8 cellular contexts compared by ENCODE assay signal in genomic region chr22:31750365-31751284, GRCh38. TPM values are rescaled to one million over a fixed set of nuclear protein-coding genes. Genes with fewer than 3 reads are reported as not detected.
DNase-seq lines count a peak whose midpoint lies in the region; ATAC-seq, FAIRE-seq and TF ChIP-seq lines count a peak whose summit lies in the region.

No MANE protein-coding gene starts in this region.

- intact Hi-C loops in GM12878 (cut with micrococcal nuclease; ENCODE audit: unreplicated experiment), result loop anchor here (5.0 to 10.0 kb wide), 2 partner anchors 86 to 403 kb away; partner anchors contain the start of genes PATZ1 and PISD

- H3K4me3 Mint-ChIP-seq in activated naive CD4-positive, alpha-beta T cell treated with anti-CD3 and anti-CD28 coated beads, Interleukin-2, amount 50 U/mL, for 24 hours, result peak overlapping the region; percentile 96

- H3K9me3 ChIP-seq in GM12878 (replicated peaks; ENCODE audit: control insufficient read depth, insufficient read depth, low read length) (no peaks in the 10 kb centered on the region), upper lobe of left lung (no peaks in the 10 kb centered on the region)

- peaks cover 54% of the 10 kb centered on the region for H3K79me2 ChIP-seq in GM12878 (ENCODE audit: control insufficient read depth, insufficient read depth, low read length)
- H3K79me2 ChIP-seq in mesendoderm (ENCODE audit: control insufficient read depth, insufficient read depth, low read length), result peaks cover 20% of the 10 kb centered on the region

- H3K4me1 ChIP-seq in GM12878 (ENCODE audit: control insufficient read depth, insufficient read depth, low read length) (peaks cover 20% of the 10 kb centered on the region), mesendoderm (ENCODE audit: control insufficient read depth, low read depth, low read length) (peaks cover 8% of the 10 kb centered on the region), upper lobe of left lung (peaks cover 37 to 61% (median 49%) of the 10 kb centered on the region in 4 donors)

- no peak for TF ChIP-seq RAD21 in GM12878 (IDR thresholded peaks at IDR 0.05; ENCODE audit: insufficient read depth, low read depth, low read length)

- H3K79me1 ChIP-seq in mesendoderm (ENCODE audit: low read length), result peaks cover 12% of the 10 kb centered on the region

- H3K4ac ChIP-seq in mesendoderm (ENCODE audit: low read depth, low read length), result no peak overlapping the region

- H3K56ac ChIP-seq in mesendoderm (ENCODE audit: low read length), result peak overlapping the region; percentile 66

- H2AK5ac ChIP-seq in mesendoderm (ENCODE audit: low read length), result no peak overlapping the region

- H3K4me2 ChIP-seq in GM12878 (ENCODE audit: control insufficient read depth, insufficient read depth) (peak overlapping the region; percentile 85), mesendoderm (ENCODE audit: low read length) (no peak overlapping the region)

- ATAC-seq in GM12878 (no peak), upper lobe of left lung (ENCODE audit: low FRiP score in 2 of 2) (no peak)

- SMC1A ChIA-PET in GM12878 (lab: Charles Lee; ENCODE audit: uncharacterized antibody, unreplicated experiment), result interaction anchor here (1.0 to 1.7 kb wide), 2 partner anchors 89 to 200 kb away, joined by 3 to 6 read pairs; partner anchors contain the start of gene PISD

- 61% methylated on average over 16 of the region's 16 CpGs for WGBS in GM12878 (ENCODE audit: insufficient coverage, insufficient replicate concordance, low lambda C conversion rate, missing lambda C conversion rate)
- WGBS in mesendoderm (ENCODE audit: extremely low coverage, insufficient coverage, low lambda C conversion rate), result no CpG with 5 or more reads among the region's 16 CpGs
- 62 to 64% methylated on average over 16 of the region's 16 CpGs for WGBS in upper lobe of left lung, 2 donors

- no peak overlapping the region for H3K18ac ChIP-seq in mesendoderm (ENCODE audit: low read length)

- H3K27ac ChIP-seq in GM12878 (ENCODE audit: control insufficient read depth, insufficient read depth) (peak overlapping the region; percentile 94), mesendoderm (ENCODE audit: low read depth, low read length) (no peak overlapping the region), upper lobe of left lung (peak overlapping the region; percentile 83 to 96 (median 92))

- no peak overlapping the region for H4K8ac ChIP-seq in mesendoderm (ENCODE audit: low read depth, low read length)

- H2BK5ac ChIP-seq in mesendoderm (ENCODE audit: low read length), result no peak overlapping the region

- RAD21 ChIA-PET in GM12878 (lab: Charles Lee; ENCODE audit: unreplicated experiment), result no interaction called here

- TF ChIP-seq CTCF in GM12878 (IDR thresholded peaks at IDR 0.05 in 2 of 3, conservative IDR thresholded peaks at IDR 0.05 in 1 of 3; ENCODE audit: control insufficient read depth in 2 of 3, extremely low read depth in 1 of 3, insufficient read depth in 1 of 3, low read depth in 3 of 3, low read length in 3 of 3) (no peak), upper lobe of left lung (IDR thresholded peaks at IDR 0.05) (no peak)

- POLR2A ChIA-PET in GM12878 (lab: Charles Lee), result interaction anchor here (0.7 to 1.7 kb wide), 2 partner anchors 12 to 74 kb away, joined by 5 to 7 read pairs; no protein-coding TSS in a partner anchor

- peak overlapping the region; percentile 93 for H3K9ac ChIP-seq in GM12878 (ENCODE audit: control insufficient read depth, insufficient read depth, low read length)
- peak overlapping the region; percentile 58 for H3K9ac ChIP-seq in mesendoderm (ENCODE audit: low read length)

- H3K27ac Mint-ChIP-seq in activated naive CD4-positive, alpha-beta T cell treated with anti-CD3 and anti-CD28 coated beads, Interleukin-2, amount 50 U/mL, for 24 hours, result peak overlapping the region; percentile 100

- H3K4me3 ChIP-seq in GM12878, result peak overlapping the region; percentile 70
- no peak overlapping the region for H3K4me3 ChIP-seq in mesendoderm (ENCODE audit: low read length)
- peak overlapping the region in 3 of 4 donors; percentile 63 to 100 (median 99) for H3K4me3 ChIP-seq in upper lobe of left lung

- DNase-seq in activated naive CD4-positive, alpha-beta T cell treated with anti-CD3 and anti-CD28 coated beads, Interleukin-2, amount 50 U/mL, for 16 hours, result no peak
- DNase-seq in GM12878 (ENCODE audit: low read depth, low spot score), result no peak
- no peak for DNase-seq in mesendoderm
- DNase-seq in upper lobe of left lung, result no peak
- DNase-seq in stimulated activated CD4-positive, alpha-beta T cell treated with anti-CD3 and anti-CD28 coated beads, Interleukin-15, amount 100 ng/mL, for 24 hours, result no peak
- no peak for DNase-seq in NCI-H748 (lab: John Stamatoyannopoulos, UW; ENCODE audit: unreplicated experiment)
- no peak for DNase-seq in DMS153 treated with DMSO at 0.1 percent for 48 hours (lab: John Stamatoyannopoulos, UW; ENCODE audit: unreplicated experiment)

- CTCF ChIA-PET in GM12878 (lab: Yijun Ruan, JAX), result no interaction called here

- no peaks in the 10 kb centered on the region for H3K9me3 Mint-ChIP-seq in activated naive CD4-positive, alpha-beta T cell treated with anti-CD3 and anti-CD28 coated beads, Interleukin-2, amount 50 U/mL, for 24 hours

- H3K27me3 Mint-ChIP-seq in activated naive CD4-positive, alpha-beta T cell treated with anti-CD3 and anti-CD28 coated beads, Interleukin-2, amount 50 U/mL, for 24 hours, result no peaks in the 10 kb centered on the region

- H2BK120ac ChIP-seq in mesendoderm (ENCODE audit: low read depth, low read length), result no peak overlapping the region

- FAIRE-seq in GM12878 (lab: Jason Lieb, UNC), result no peak

- H2BK15ac ChIP-seq in mesendoderm (replicated peaks; ENCODE audit: low read depth), result no peak overlapping the region

- H3K27me3 ChIP-seq in GM12878 (replicated peaks in 1 of 2; ENCODE audit: control insufficient read depth in 2 of 2, insufficient read depth in 2 of 2, low read length in 1 of 2), result no peaks in the 10 kb centered on the region
- no peaks in the 10 kb centered on the region for H3K27me3 ChIP-seq in mesendoderm (ENCODE audit: insufficient read depth, low read length, poor library complexity)
- H3K27me3 ChIP-seq in upper lobe of left lung, result no peaks in the 10 kb centered on the region

- no peaks in the 10 kb centered on the region for H4K20me1 ChIP-seq in GM12878 (ENCODE audit: control insufficient read depth, insufficient read depth)

- no peak overlapping the region for H3K23ac ChIP-seq in mesendoderm (ENCODE audit: low read length)

- H3K36me3 ChIP-seq in GM12878 (ENCODE audit: control insufficient read depth in 2 of 2, insufficient read depth in 2 of 2, low read length in 1 of 2) (no peaks in the 10 kb centered on the region), mesendoderm (ENCODE audit: control insufficient read depth, insufficient read depth, low read length) (no peaks in the 10 kb centered on the region), upper lobe of left lung (peaks cover 0 to 4% (median 0%) of the 10 kb centered on the region in 4 donors)

- peaks cover 63% of the 10 kb centered on the region for H3K4me1 Mint-ChIP-seq in activated naive CD4-positive, alpha-beta T cell treated with anti-CD3 and anti-CD28 coated beads, Interleukin-2, amount 50 U/mL, for 24 hours

- TF ChIP-seq POLR2A in GM12878 (IDR thresholded peaks at IDR 0.05; ENCODE audit: low read depth, low read length), result no peak
- TF ChIP-seq POLR2A in upper lobe of left lung (IDR thresholded peaks at IDR 0.05), result no peak

- no peak for TF ChIP-seq EP300 in GM12878 (IDR thresholded peaks at IDR 0.05; ENCODE audit: borderline replicate concordance in 1 of 2, control insufficient read depth in 1 of 2, low read depth in 2 of 2, low read length in 2 of 2)
- no peak for TF ChIP-seq EP300 in upper lobe of left lung (IDR thresholded peaks at IDR 0.05)

- no peak overlapping the region for H4K5ac ChIP-seq in mesendoderm (ENCODE audit: low read length)

- in situ Hi-C loops in GM12878 (cut with MboI), result no loop called here

- H3K36me3 Mint-ChIP-seq in activated naive CD4-positive, alpha-beta T cell treated with anti-CD3 and anti-CD28 coated beads, Interleukin-2, amount 50 U/mL, for 24 hours, result peaks cover 4% of the 10 kb centered on the region

- H2AFZ ChIP-seq in GM12878 (ENCODE audit: control insufficient read depth, low read depth, low read length), result peak overlapping the region; percentile 94

- BruUV-seq in GM12878 (replicated peaks; lab: Mats Ljungman, UMichigan), result no TSS peak

RNA-seq across cellular contexts. Expression of gene PRR14L, which starts 0.7 kb away (rescaled TPM):
- 59.1 and 64.9 TPM in 2 replicates for total RNA-seq in GM12878 (2013; cell fraction: nucleolus; rRNA removed)
- total RNA-seq in GM12878 (2014; rRNA removed), result 14.4 and 14.7 TPM in 2 replicates
- 26.9 and 27.0 TPM in 2 replicates for total RNA-seq in GM12878 (2014; rRNA removed; fragmentation: Illumina TruSeq; extraction: Trizol)
- 42.4 and 49.0 TPM in 2 replicates for total RNA-seq in GM12878 (2021)
- 10.3 TPM for polyA plus RNA-seq in GM12878 (2011; ENCODE audit: low read depth)
- 19.3 and 19.5 TPM in 2 replicates for polyA plus RNA-seq in GM12878 (2011; rRNA removed)
- polyA plus RNA-seq in GM12878 (2011; cell fraction: cytosol; rRNA removed), result 13.8 and 16.3 TPM in 2 replicates
- polyA plus RNA-seq in GM12878 (2011; cell fraction: nucleus; rRNA removed), result 18.9 and 21.1 TPM in 2 replicates
- 11.0 and 12.7 TPM in 2 replicates for polyA plus RNA-seq in GM12878 (2012)
- 23.3 and 24.8 TPM in 2 replicates for polyA plus RNA-seq in GM12878 (2014; fragmentation: Illumina TruSeq; extraction: Trizol)
- 10 to 100 TPM in 1 of 2 experiments, 1 to 10 TPM in 1; 4.2 to 12.3 TPM for polyA plus RNA-seq in GM12878 (2014; fragmentation: Nextera tagmentation; extraction: Ambion mirVana)
- 17.0 and 17.2 TPM in 2 replicates for polyA plus RNA-seq in GM12878 (2014; rRNA removed)
- polyA plus RNA-seq in GM12878 (2016; fragmentation: Nextera tagmentation; extraction: Ambion mirVana), result 10 to 100 TPM; 23.5 to 27.7 TPM
- 62.7 and 75.0 TPM in 2 replicates for polyA minus RNA-seq in GM12878 (2011; rRNA and poly(A)+ RNA removed)
- polyA minus RNA-seq in GM12878 (2011; cell fraction: cytosol; rRNA and poly(A)+ RNA removed), result 14.7 and 21.2 TPM in 2 replicates
- 28.0 and 37.6 TPM in 2 replicates for polyA minus RNA-seq in GM12878 (2011; cell fraction: nucleus; rRNA and poly(A)+ RNA removed)
- polyA plus RNA-seq in mesendoderm (2013, experiment 1 of 2), result 11.8 TPM
- 11.1 TPM for polyA plus RNA-seq in mesendoderm (2013, experiment 2 of 2)
- 10 to 100 TPM; 23.7 to 57.6 (median 40.6) TPM for total RNA-seq in upper lobe of left lung

RNA-seq across cellular contexts. Expression of gene DEPDC5, which starts 3.2 kb away (rescaled TPM):
- total RNA-seq in GM12878 (2013; cell fraction: nucleolus; rRNA removed), result 142 and 159 TPM in 2 replicates
- 20.0 and 21.4 TPM in 2 replicates for total RNA-seq in GM12878 (2014; rRNA removed)
- 26.7 and 26.8 TPM in 2 replicates for total RNA-seq in GM12878 (2014; rRNA removed; fragmentation: Illumina TruSeq; extraction: Trizol)
- total RNA-seq in GM12878 (2021), result 28.6 and 38.9 TPM in 2 replicates
- polyA plus RNA-seq in GM12878 (2011; ENCODE audit: low read depth), result 9.5 TPM
- 26.5 and 29.0 TPM in 2 replicates for polyA plus RNA-seq in GM12878 (2011; rRNA removed)
- polyA plus RNA-seq in GM12878 (2011; cell fraction: cytosol; rRNA removed), result 18.8 and 21.2 TPM in 2 replicates
- 30.6 and 39.6 TPM in 2 replicates for polyA plus RNA-seq in GM12878 (2011; cell fraction: nucleus; rRNA removed)
- 13.7 and 18.1 TPM in 2 replicates for polyA plus RNA-seq in GM12878 (2012)
- 19.4 and 23.2 TPM in 2 replicates for polyA plus RNA-seq in GM12878 (2014; fragmentation: Illumina TruSeq; extraction: Trizol)
- 1 to 10 TPM; 3.0 to 6.2 TPM for polyA plus RNA-seq in GM12878 (2014; fragmentation: Nextera tagmentation; extraction: Ambion mirVana)
- polyA plus RNA-seq in GM12878 (2014; rRNA removed), result 22.4 and 24.8 TPM in 2 replicates
- 10 to 100 TPM; 23.1 to 26.9 TPM for polyA plus RNA-seq in GM12878 (2016; fragmentation: Nextera tagmentation; extraction: Ambion mirVana)
- 67.8 and 78.9 TPM in 2 replicates for polyA minus RNA-seq in GM12878 (2011; rRNA and poly(A)+ RNA removed)
- polyA minus RNA-seq in GM12878 (2011; cell fraction: cytosol; rRNA and poly(A)+ RNA removed), result 13.0 and 21.1 TPM in 2 replicates
- polyA minus RNA-seq in GM12878 (2011; cell fraction: nucleus; rRNA and poly(A)+ RNA removed), result 42.9 and 82.9 TPM in 2 replicates
- 10.6 TPM for polyA plus RNA-seq in mesendoderm (2013, experiment 1 of 2)
- 9.5 TPM for polyA plus RNA-seq in mesendoderm (2013, experiment 2 of 2)
- 10 to 100 TPM; 10.9 to 31.4 (median 24.4) TPM for total RNA-seq in upper lobe of left lung
